In genomic region chr3:129313983-129314756, GRCh38 we compare ENCODE assay signal across 9 cellular contexts. TPM values are rescaled to one million over a fixed set of nuclear protein-coding genes. Genes with fewer than 3 reads are reported as not detected.
DNase-seq lines count a peak whose midpoint lies in the region; ATAC-seq, FAIRE-seq and TF ChIP-seq lines count a peak whose summit lies in the region.
"Had no signal": no experiment of that assay in that cellular context is flagged by ENCODE, and none has a peak within 500 bp of the region (broad histone marks: within the 10 kb centered on the region; RNA-seq: fewer than 3 reads in every experiment).

No MANE protein-coding gene starts in this region.

- FAIRE-seq in RCC 7860 (lab: Jason Lieb, UNC), result peak; percentile 46
- FAIRE-seq: colon had no signal

- in situ Hi-C loops in KBM-7 (cut with MboI; ENCODE audit: low pct_unique_long_range_greater_than_20kb, low sequenced_read_pairs), result no loop called here
- in situ Hi-C loops in GM13976 (cut with MboI; ENCODE audit: low sequenced_read_pairs, unreplicated experiment), result no loop called here

- peaks cover 28 to 33% of the 10 kb centered on the region in 2 donors for H3K4me1 Mint-ChIP-seq in effector memory CD8-positive, alpha-beta T cell (ENCODE audit: low read depth in 2 of 2)
- peaks cover 26 to 58% (median 35%) of the 10 kb centered on the region in 3 donors for H3K4me1 Mint-ChIP-seq in naive B cell

- H3K36me3 Mint-ChIP-seq in effector memory CD8-positive, alpha-beta T cell (ENCODE audit: insufficient read depth), result peaks cover 39% of the 10 kb centered on the region
- H3K36me3 Mint-ChIP-seq in naive B cell, result no peaks in the 10 kb centered on the region

- ATAC-seq in effector memory CD8-positive, alpha-beta T cell (replicated peaks), result no peak
- ATAC-seq in naive B cell (ENCODE audit: low read depth in 2 of 2) (no peak), GM19463 (IDR thresholded peaks at IDR 0.05; ENCODE audit: unreplicated experiment) (no peak)

- DNase-seq in NCI-H2227 (lab: John Stamatoyannopoulos, UW; ENCODE audit: unreplicated experiment) (peak; percentile 43), NCI-H2227 treated with DMSO at 0.1 percent for 48 hours (lab: John Stamatoyannopoulos, UW) (no peak), RCC 7860 (ENCODE audit: low spot score) (peak; percentile 79), naive B cell (no peak), KBM-7 (no peak), GM13976 (ENCODE audit: low spot score) (no peak)
- peak in 1 of 3 experiments; percentile 11 for DNase-seq in effector memory CD8-positive, alpha-beta T cell

- TF ChIP-seq CTCF in GM13976 (IDR thresholded peaks at IDR 0.05; ENCODE audit: borderline replicate concordance, control extremely low read depth, extremely low read depth, insufficient read depth, missing control alignments), result no peak

- H3K27ac Mint-ChIP-seq in effector memory CD8-positive, alpha-beta T cell, result peak overlapping the region; percentile 87 to 96
- H3K27ac Mint-ChIP-seq in naive B cell, result peak overlapping the region in 5 of 6 donors; percentile 35 to 94 (median 51)

- H3K4me3 Mint-ChIP-seq in effector memory CD8-positive, alpha-beta T cell, result peak overlapping the region; percentile 94 to 97
- H3K4me3 Mint-ChIP-seq in naive B cell, result peak overlapping the region; percentile 81 to 97 (median 91)

- no peaks in the 10 kb centered on the region for H3K27me3 Mint-ChIP-seq in effector memory CD8-positive, alpha-beta T cell
- H3K27me3 Mint-ChIP-seq in naive B cell, result peaks cover 0 to 13% (median 6%) of the 10 kb centered on the region in 3 donors

- H3K9me3 Mint-ChIP-seq in effector memory CD8-positive, alpha-beta T cell, result no peaks in the 10 kb centered on the region
- peaks cover 0 to 2% (median 0%) of the 10 kb centered on the region in 7 donors for H3K9me3 Mint-ChIP-seq in naive B cell

RNA-seq across cellular contexts. Expression of gene HMCES, which starts 35.5 kb away (rescaled TPM):
- polyA plus RNA-seq in naive B cell (ENCODE audit: low read depth in 6 of 6), result 100 to 1,000 TPM; 128 to 265 (median 146) TPM

Comparison
In these comparisons a context has a peak if more than half of its experiments do, and no peak if none do; other contexts are left out.
1. DNase-seq: peak in NCI-H2227 (single experiment) and RCC 7860 (single experiment); none in NCI-H2227 treated with DMSO at 0.1 percent for 48 hours (single experiment), naive B cell (single experiment), KBM-7 (single experiment) and GM13976 (single experiment).